Comparison of ENCODE assay signal across 36 cellular contexts in genomic region chr4:79918292-79918691, GRCh38.
DNase-seq lines count a peak whose midpoint lies in the region; ATAC-seq, FAIRE-seq and TF ChIP-seq lines count a peak whose summit lies in the region.
"Had no signal": no experiment of that assay in that cellular context is flagged by ENCODE, and none has a peak within 500 bp of the region (broad histone marks: within the 10 kb centered on the region; RNA-seq: fewer than 3 reads in every experiment).

No MANE protein-coding gene starts in this region.

- H3K4me2 ChIP-seq in K562 (ENCODE audit: insufficient read depth, low read length) (no peak overlapping the region), osteoblast (ENCODE audit: insufficient read depth, low read length) (no peak overlapping the region)
- H3K4me2 ChIP-seq: A549, BLaER1 had no signal

- H3K4me1 ChIP-seq in K562 (replicated peaks in 1 of 2; ENCODE audit: control insufficient read depth in 2 of 2, insufficient read depth in 2 of 2, low read length in 2 of 2) (no peaks in the 10 kb centered on the region), osteoblast (ENCODE audit: insufficient read depth, low read length) (peaks cover 8% of the 10 kb centered on the region)
- H3K4me1 ChIP-seq: A549, Caco-2 had no signal

- POLR2A ChIA-PET in WTC11 (lab: Charles Lee): no interaction called here
- POLR2A ChIA-PET in K562 (lab: Yijun Ruan, JAX): no interaction called here

- in situ Hi-C loops in K562 (cut with MboI): no loop called here

- H3K27me3 ChIP-seq in K562 (ENCODE audit: control insufficient read depth in 2 of 2, insufficient read depth in 2 of 2, low read length in 2 of 2): no peaks in the 10 kb centered on the region
- H3K27me3 ChIP-seq in osteoblast (ENCODE audit: insufficient read depth, low read length): no peaks in the 10 kb centered on the region
- H3K27me3 ChIP-seq: BE2C; BLaER1; BLaER1 treated with 17β-estradiol and CSF1 and Interleukin-3, amounts not matched to agents 10 nM and 100 nM had no signal

- no peak overlapping the region for H3K27ac ChIP-seq in K562 (ENCODE audit: extremely low read depth, low read depth, low read length)
- no peak overlapping the region for H3K27ac ChIP-seq in osteoblast (ENCODE audit: low read depth, low read length)
- H3K27ac ChIP-seq: 22Rv1; A549; BLaER1; BLaER1 treated with 17β-estradiol and CSF1 and Interleukin-3, amounts not matched to agents 10 nM and 100 nM; C4-2B had no signal

- no peaks in the 10 kb centered on the region for H3K9me1 ChIP-seq in K562 (ENCODE audit: control insufficient read depth, insufficient read depth, low read length)

- H3K4me3 ChIP-seq in K562 (no peak overlapping the region), osteoblast (ENCODE audit: insufficient read depth, low read length) (no peak overlapping the region)
- H3K4me3 ChIP-seq: A549; BLaER1; BLaER1 treated with 17β-estradiol and CSF1 and Interleukin-3, amounts not matched to agents 10 nM and 100 nM had no signal

- no peaks in the 10 kb centered on the region for H4K20me1 ChIP-seq in K562 (replicated peaks; ENCODE audit: control insufficient read depth, insufficient read depth, low read length)
- no peaks in the 10 kb centered on the region for H4K20me1 ChIP-seq in osteoblast (ENCODE audit: insufficient read depth, low read length)
- H4K20me1 ChIP-seq: BLaER1 had no signal

- no peaks in the 10 kb centered on the region for H3K27me3 Mint-ChIP-seq in HFFc6 (ENCODE audit: insufficient read depth)
- no peaks in the 10 kb centered on the region for H3K27me3 Mint-ChIP-seq in T-helper 17 cell
- H3K27me3 Mint-ChIP-seq in WTC11 (ENCODE audit: low read depth): no peaks in the 10 kb centered on the region
- H3K27me3 Mint-ChIP-seq: B cell; CD4-positive, alpha-beta memory T cell; CD4-positive, alpha-beta T cell; CD4-positive, CD25-positive, alpha-beta regulatory T cell; CD8-positive, alpha-beta memory T cell had no signal

- H3K27ac Mint-ChIP-seq in HFFc6 (peak overlapping the region; percentile 56; the same call in 1 of the 2 replicates), T-helper 17 cell (peak overlapping the region; percentile 54), WTC11 (no peak overlapping the region)
- H3K27ac Mint-ChIP-seq: B cell; CD4-positive, alpha-beta memory T cell; CD4-positive, alpha-beta T cell; CD4-positive, CD25-positive, alpha-beta regulatory T cell; CD8-positive, alpha-beta T cell had no signal

- H3K4me1 Mint-ChIP-seq in HFFc6 (ENCODE audit: low read depth) (peaks cover 51% of the 10 kb centered on the region), T-helper 17 cell (peaks cover 25% of the 10 kb centered on the region), WTC11 (peaks cover 15% of the 10 kb centered on the region)
- H3K4me1 Mint-ChIP-seq: B cell had no signal

- H3K36me3 Mint-ChIP-seq in HFFc6 (ENCODE audit: low read depth) (peaks cover 4% of the 10 kb centered on the region; the same call in 1 of the 2 replicates), T-helper 17 cell (ENCODE audit: low read depth) (peaks cover 2% of the 10 kb centered on the region), WTC11 (no peaks in the 10 kb centered on the region)
- H3K36me3 Mint-ChIP-seq: CD8-positive, alpha-beta T cell had no signal

- no peak for FAIRE-seq in K562 (lab: Jason Lieb, UNC)
- FAIRE-seq: A204.1, A549, D721Med had no signal

- DNase-seq in HFFc6 (no peak), T-helper 17 cell (no peak), WTC11 (ENCODE audit: low spot score) (no peak), K562 (ENCODE audit: extremely low read depth in 1 of 4, low spot score in 3 of 4) (no peak), NCI-H2227 treated with DMSO at 0.1 percent for 48 hours (lab: John Stamatoyannopoulos, UW) (no peak), DMS79 (lab: John Stamatoyannopoulos, UW) (no peak), osteoblast (ENCODE audit: insufficient read length, low spot score, missing footprints) (no peak)
- DNase-seq: 8988T; ACHN; AML-193; BE2C; C1 segment of cervical spinal cord; Caco-2; Calu3; CD4-positive, alpha-beta memory T cell; CD4-positive, alpha-beta T cell; CD4-positive, CD25-positive, alpha-beta regulatory T cell; CD8-positive, alpha-beta memory T cell; CD8-positive, alpha-beta T cell; COR-L47; DMS 273 treated with DMSO at 0.1 percent for 48 hours; DMS153; DMS53; DMS79 treated with DMSO at 0.1 percent for 48 hours; DND-41; EL had no signal

- no peak overlapping the region for H3K4me3 Mint-ChIP-seq in HFFc6
- no peak overlapping the region for H3K4me3 Mint-ChIP-seq in T-helper 17 cell
- no peak overlapping the region for H3K4me3 Mint-ChIP-seq in WTC11
- H3K4me3 Mint-ChIP-seq: B cell; CD14-positive monocyte; CD4-positive, alpha-beta memory T cell; CD4-positive, alpha-beta T cell; CD4-positive, CD25-positive, alpha-beta regulatory T cell; CD8-positive, alpha-beta memory T cell; CD8-positive, alpha-beta T cell had no signal

- no peak overlapping the region for H3K9ac ChIP-seq in K562 (ENCODE audit: insufficient read depth in 1 of 2, low read depth in 2 of 2, low read length in 2 of 2)
- H3K9ac ChIP-seq: BLaER1; BLaER1 treated with 17β-estradiol and CSF1 and Interleukin-3, amounts not matched to agents 10 nM and 100 nM had no signal

- H3K9me3 ChIP-seq in T-helper 17 cell (ENCODE audit: control insufficient read depth, low read length, poor library complexity, severe bottlenecking) (no peaks in the 10 kb centered on the region), K562 (replicated peaks; ENCODE audit: control insufficient read depth, insufficient read depth, low read depth, low read length) (no peaks in the 10 kb centered on the region; the same call in 1 of the 2 replicates), osteoblast (ENCODE audit: low read depth, low read length) (no peaks in the 10 kb centered on the region)
- H3K9me3 ChIP-seq: A549; BE2C; BLaER1; BLaER1 treated with 17β-estradiol and CSF1 and Interleukin-3, amounts not matched to agents 10 nM and 100 nM; Caco-2 had no signal

- no peak for TF ChIP-seq RAD21 in K562 (CRISPR knock-in tag; conservative IDR thresholded peaks at IDR 0.05 in 1 of 2, IDR thresholded peaks at IDR 0.05 in 1 of 2)

- H3K9me3 Mint-ChIP-seq in HFFc6 (no peaks in the 10 kb centered on the region), WTC11 (no peaks in the 10 kb centered on the region)
- H3K9me3 Mint-ChIP-seq: CD14-positive monocyte; CD4-positive, alpha-beta T cell; CD4-positive, CD25-positive, alpha-beta regulatory T cell; CD8-positive, alpha-beta memory T cell; CD8-positive, alpha-beta T cell had no signal

- no peak for ATAC-seq in T-helper 17 cell
- ATAC-seq in WTC11: no peak
- no peak for ATAC-seq in K562
- ATAC-seq in HG02973 (IDR thresholded peaks at IDR 0.05; ENCODE audit: unreplicated experiment): no peak
- ATAC-seq: A549; CD8-positive, alpha-beta T cell had no signal

- CTCF ChIA-PET in WTC11 (lab: Charles Lee): no interaction called here
- CTCF ChIA-PET in K562 (lab: Yijun Ruan, JAX; ENCODE audit: low intra/inter-chr PET ratio): no interaction called here

- TF ChIP-seq EP300 in K562 (IDR thresholded peaks at IDR 0.05; ENCODE audit: low read length): no peak

- no peak for TF ChIP-seq CTCF in HFFc6 (IDR thresholded peaks at IDR 0.05)
- TF ChIP-seq CTCF in WTC11 (IDR thresholded peaks at IDR 0.05): no peak
- no peak for TF ChIP-seq CTCF in K562 (IDR thresholded peaks at IDR 0.05 in 2 of 3, conservative IDR thresholded peaks at IDR 0.05 in 1 of 3; ENCODE audit: insufficient read depth in 2 of 3, low read depth in 1 of 3, low read length in 3 of 3)
- TF ChIP-seq CTCF in osteoblast (IDR thresholded peaks at IDR 0.05; ENCODE audit: extremely low read depth, low read depth, low read length): no peak

- BruUV-seq in K562 (replicated peaks; lab: Mats Ljungman, UMichigan): no TSS peak

- H3K36me3 ChIP-seq in K562 (ENCODE audit: control insufficient read depth, insufficient read depth, low read length): no peaks in the 10 kb centered on the region
- H3K36me3 ChIP-seq in osteoblast (ENCODE audit: insufficient read depth, low read length): no peaks in the 10 kb centered on the region
- H3K36me3 ChIP-seq: BE2C, BLaER1 had no signal

- TF ChIP-seq POLR2A in K562 (conservative IDR thresholded peaks at IDR 0.05): no peak

- 92% methylated on average over 3 of the region's 3 CpGs for whole genome bisulfite sequencing in K562 (ENCODE audit: insufficient coverage, low coverage, missing lambda C conversion rate)

- H2AFZ ChIP-seq in K562 (ENCODE audit: low read depth, low read length) (no peak overlapping the region), osteoblast (ENCODE audit: low read length) (no peak overlapping the region)

- intact Hi-C loops in K562 (cut with micrococcal nuclease): loop anchor here (10.0 kb wide), 1 partner anchor 417 kb away; the partner anchor contains the start of gene CFAP299

- H3K79me2 ChIP-seq in K562 (ENCODE audit: control insufficient read depth, insufficient read depth, low read length): no peaks in the 10 kb centered on the region
- H3K79me2 ChIP-seq in osteoblast (ENCODE audit: insufficient read depth, low read length): no peaks in the 10 kb centered on the region

TF ChIP-seq in WTC11, 78 proteins besides CTCF, POLR2A, EP300 and RAD21:
- TF ChIP-seq SMAD3 (CRISPR knock-in tag; IDR thresholded peaks at IDR 0.05; ENCODE audit: borderline replicate concordance) (no peak), PRRX2 (CRISPR knock-in tag; IDR thresholded peaks at IDR 0.05) (no peak), ESRRA (CRISPR knock-in tag; IDR thresholded peaks at IDR 0.05; ENCODE audit: borderline replicate concordance) (no peak), ATF1 (CRISPR knock-in tag; IDR thresholded peaks at IDR 0.05) (no peak), ZNF317 (CRISPR knock-in tag; IDR thresholded peaks at IDR 0.05; ENCODE audit: borderline replicate concordance, low read depth) (peak; percentile 16; the same call in 1 of the 2 replicates)
TF ChIP-seq in WTC11: peak in this region for 1.

TF ChIP-seq in K562, 482 proteins besides CTCF, POLR2A, EP300 and RAD21 (continues in another document):
- TF ChIP-seq, protein P1, sequence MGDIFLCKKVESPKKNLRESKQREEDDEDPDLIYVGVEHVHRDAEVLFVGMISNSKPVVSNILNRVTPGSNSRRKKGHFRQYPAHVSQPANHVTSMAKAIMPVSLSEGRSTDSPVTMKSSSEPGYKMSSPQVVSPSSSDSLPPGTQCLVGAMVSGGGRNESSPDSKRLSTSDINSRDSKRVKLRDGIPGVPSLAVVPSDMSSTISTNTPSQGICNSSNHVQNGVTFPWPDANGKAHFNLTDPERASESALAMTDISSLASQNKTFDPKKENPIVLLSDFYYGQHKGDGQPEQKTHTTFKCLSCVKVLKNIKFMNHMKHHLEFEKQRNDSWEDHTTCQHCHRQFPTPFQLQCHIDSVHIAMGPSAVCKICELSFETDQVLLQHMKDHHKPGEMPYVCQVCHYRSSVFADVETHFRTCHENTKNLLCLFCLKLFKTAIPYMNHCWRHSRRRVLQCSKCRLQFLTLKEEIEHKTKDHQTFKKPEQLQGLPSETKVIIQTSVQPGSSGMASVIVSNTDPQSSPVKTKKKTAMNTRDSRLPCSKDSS (IDR thresholded peaks at IDR 0.05; ENCODE audit: low read depth, partially characterized antibody): peak; percentile 52
- TF ChIP-seq TCF7L2 (IDR thresholded peaks at IDR 0.05; ENCODE audit: low read depth, low read length): no peak
- no peak for TF ChIP-seq KLF10 (CRISPR knock-in tag; IDR thresholded peaks at IDR 0.05)
